ENCODE assay signal across 8 cellular contexts in genomic region chr12:132907789-132908144, GRCh38. TPM values are rescaled to one million over a fixed set of nuclear protein-coding genes. Genes with fewer than 3 reads are reported as not detected.
DNase-seq lines count a peak whose midpoint lies in the region; FAIRE-seq and TF ChIP-seq lines count a peak whose summit lies in the region.
"Not testable (repeated sequence)": the region's sequence is repeated elsewhere in the genome, so short reads cannot be mapped to it uniquely, and the experiment has no call there.

No MANE protein-coding gene starts in this region.

- not testable (repeated sequence) for H3K27me3 Mint-ChIP-seq in activated CD4-positive, alpha-beta memory T cell treated with anti-CD3 and anti-CD28 coated beads for 36 hours; neural progenitor cell (ENCODE audit: insufficient read depth, low read depth)

- POLR2A ChIA-PET in activated CD4-positive, alpha-beta memory T cell treated with anti-CD3 and anti-CD28 coated beads for 36 hours (lab: Charles Lee), result not testable (repeated sequence)

- H3K4me1 Mint-ChIP-seq in activated CD4-positive, alpha-beta memory T cell treated with anti-CD3 and anti-CD28 coated beads for 36 hours (ENCODE audit: low read depth), result peaks cover 17% of the 10 kb centered on the region
- H3K4me1 Mint-ChIP-seq in neural progenitor cell, result not testable (repeated sequence)

- not testable (repeated sequence) for H3K36me3 ChIP-seq in BE2C; HUES64 (ENCODE audit: insufficient read depth, low read length); brain microvascular endothelial cell (replicated peaks); esophagus squamous epithelium; kidney (ENCODE audit: control insufficient read depth in 1 of 2, insufficient read depth in 2 of 2, low read length in 2 of 2); neural progenitor cell
- peaks cover 0 to 10% (median 0%) of the 10 kb centered on the region in 4 donors for H3K36me3 ChIP-seq in stomach

- 39% methylated on average over 19 of the region's 23 CpGs for WGBS in HUES64
- 3 to 5% methylated on average over 8 to 10 of the region's 23 CpGs for WGBS in esophagus squamous epithelium, 2 donors
- 5 to 12% (median 9%) methylated on average over 12 to 23 of the region's 23 CpGs for WGBS in stomach, 5 donors

- not testable (repeated sequence) for H3K27me3 ChIP-seq in BE2C; brain microvascular endothelial cell (replicated peaks)
- H3K27me3 ChIP-seq in HUES64 (ENCODE audit: insufficient read depth, low read length) (peaks cover 24% of the 10 kb centered on the region), esophagus squamous epithelium (peaks cover 0 to 25% (median 0%) of the 10 kb centered on the region in 4 donors), neural progenitor cell (peaks cover 37% of the 10 kb centered on the region), stomach (peaks cover 0 to 29% (median 5%) of the 10 kb centered on the region in 3 donors)

- H3K27ac ChIP-seq in HUES64 (ENCODE audit: low read depth, low read length); neural progenitor cell: not testable (repeated sequence)
- peak overlapping the region; percentile 33 for H3K27ac ChIP-seq in brain microvascular endothelial cell
- H3K27ac ChIP-seq in esophagus squamous epithelium, result peak overlapping the region; percentile 58 to 88 (median 76)
- peak overlapping the region in 1 of 2 donors; percentile 69 for H3K27ac ChIP-seq in kidney (ENCODE audit: low read depth in 2 of 2, low read length in 2 of 2)
- H3K27ac ChIP-seq in stomach, result peak overlapping the region; percentile 12 to 87 (median 84)

- TF ChIP-seq EP300 in stomach (IDR thresholded peaks at IDR 0.05), result not testable (repeated sequence)

- H3F3A ChIP-seq in neural progenitor cell (ENCODE audit: low read depth), result peaks cover 24% of the 10 kb centered on the region

- not testable (repeated sequence) for H3K9me3 ChIP-seq in BE2C; neural progenitor cell (ENCODE audit: low read depth)
- H3K9me3 ChIP-seq in HUES64 (ENCODE audit: insufficient read depth, low read depth, low read length), result peaks cover 12% of the 10 kb centered on the region; the same call in 1 of the 2 replicates
- peaks cover 0 to 62% (median 34%) of the 10 kb centered on the region in 3 donors for H3K9me3 ChIP-seq in esophagus squamous epithelium
- H3K9me3 ChIP-seq in kidney (ENCODE audit: control insufficient read depth in 1 of 2, low read length in 2 of 2), result peaks cover 4 to 10% of the 10 kb centered on the region in 2 donors
- H3K9me3 ChIP-seq in stomach, result peaks cover 9 to 96% (median 69%) of the 10 kb centered on the region in 4 donors

- intact Hi-C loops in activated CD4-positive, alpha-beta memory T cell treated with anti-CD3 and anti-CD28 coated beads for 36 hours (cut with micrococcal nuclease), result loop anchor here (1.0 to 2.0 kb wide), 9 partner anchors 20 to 223 kb away; partner anchors contain the start of genes ANKLE2, CHFR, GOLGA3 and POLE
- intact Hi-C loops in esophagus squamous epithelium (cut with DNase I); kidney (cut with DNase I); stomach (cut with DNase I; ENCODE audit: low total_unique reads): not testable (repeated sequence)

- TF ChIP-seq POLR2A in esophagus squamous epithelium (IDR thresholded peaks at IDR 0.05); stomach (IDR thresholded peaks at IDR 0.05): not testable (repeated sequence)

- H3K4me2 ChIP-seq in neural progenitor cell, result peak overlapping the region; percentile 86

- H2AFZ ChIP-seq in neural progenitor cell (replicated peaks), result peak overlapping the region; percentile 91

- H3K4me1 ChIP-seq in BE2C; HUES64 (ENCODE audit: insufficient read depth, low read length); kidney (ENCODE audit: control insufficient read depth in 1 of 2, insufficient read depth in 1 of 2, low read depth in 1 of 2, low read length in 2 of 2); neural progenitor cell: not testable (repeated sequence)
- H3K4me1 ChIP-seq in esophagus squamous epithelium (peaks cover 0 to 22% (median 6%) of the 10 kb centered on the region in 3 donors), stomach (peaks cover 4 to 29% (median 22%) of the 10 kb centered on the region in 4 donors)

- CTCF ChIA-PET in activated CD4-positive, alpha-beta memory T cell treated with anti-CD3 and anti-CD28 coated beads for 36 hours (lab: Charles Lee), result not testable (repeated sequence)

- peaks cover 18% of the 10 kb centered on the region for H3K9me3 Mint-ChIP-seq in activated CD4-positive, alpha-beta memory T cell treated with anti-CD3 and anti-CD28 coated beads for 36 hours
- peaks cover 53% of the 10 kb centered on the region for H3K9me3 Mint-ChIP-seq in neural progenitor cell

- H3K79me2 ChIP-seq in neural progenitor cell (ENCODE audit: low read depth), result not testable (repeated sequence)

- peak overlapping the region; percentile 52; the same call in 1 of the 2 replicates for H3K9ac ChIP-seq in HUES64 (ENCODE audit: low read depth, low read length)
- peak overlapping the region in 1 of 2 donors; percentile 3 for H3K9ac ChIP-seq in kidney (ENCODE audit: low read length in 2 of 2)
- not testable (repeated sequence) for H3K9ac ChIP-seq in neural progenitor cell

- H3K36me3 Mint-ChIP-seq in activated CD4-positive, alpha-beta memory T cell treated with anti-CD3 and anti-CD28 coated beads for 36 hours, result not testable (repeated sequence)
- peaks cover 14% of the 10 kb centered on the region for H3K36me3 Mint-ChIP-seq in neural progenitor cell

- not testable (repeated sequence) for FAIRE-seq in kidney (lab: Jason Lieb, UNC)

- not testable (repeated sequence) for DNase-seq in BE2C; activated CD4-positive, alpha-beta memory T cell treated with anti-CD3 and anti-CD28 coated beads for 36 hours; brain microvascular endothelial cell; esophagus squamous epithelium (lab: John Stamatoyannopoulos, UW); kidney; neural progenitor cell (ENCODE audit: low spot score); stomach

- not testable (repeated sequence) for H4K20me1 ChIP-seq in neural progenitor cell (ENCODE audit: low read depth)

- not testable (repeated sequence) for TF ChIP-seq CTCF in BE2C (IDR thresholded peaks at IDR 0.05; ENCODE audit: low read depth, low read length); brain microvascular endothelial cell (IDR thresholded peaks at IDR 0.05; ENCODE audit: low read depth, low read length, missing control alignments); esophagus squamous epithelium (IDR thresholded peaks at IDR 0.05); kidney (IDR thresholded peaks at IDR 0.05; ENCODE audit: borderline replicate concordance, extremely low read depth, insufficient read depth); neural progenitor cell (IDR thresholded peaks at IDR 0.05); stomach (IDR thresholded peaks at IDR 0.05)

- H3K4me3 Mint-ChIP-seq in activated CD4-positive, alpha-beta memory T cell treated with anti-CD3 and anti-CD28 coated beads for 36 hours, result peak overlapping the region; percentile 86
- peak overlapping the region; percentile 95 for H3K4me3 Mint-ChIP-seq in neural progenitor cell

- in situ Hi-C loops in brain microvascular endothelial cell (cut with HindIII; ENCODE audit: low pct_ligation_motif_present, low sequenced_read_pairs), result not testable (repeated sequence)

- peak overlapping the region; percentile 52 for H3K27ac Mint-ChIP-seq in activated CD4-positive, alpha-beta memory T cell treated with anti-CD3 and anti-CD28 coated beads for 36 hours
- H3K27ac Mint-ChIP-seq in neural progenitor cell, result not testable (repeated sequence)

- peak overlapping the region; percentile 38 for H3K4me3 ChIP-seq in BE2C (ENCODE audit: low read depth, low read length)
- peak overlapping the region; percentile 66 for H3K4me3 ChIP-seq in HUES64 (ENCODE audit: low read length)
- peak overlapping the region; percentile 68 for H3K4me3 ChIP-seq in brain microvascular endothelial cell (ENCODE audit: low read depth, low read length)
- peak overlapping the region; percentile 31 to 78 (median 58) for H3K4me3 ChIP-seq in esophagus squamous epithelium
- H3K4me3 ChIP-seq in kidney (ENCODE audit: low read length in 2 of 2), result peak overlapping the region; percentile 62 to 75
- peak overlapping the region; percentile 99 for H3K4me3 ChIP-seq in neural progenitor cell
- H3K4me3 ChIP-seq in stomach, result peak overlapping the region; percentile 51 to 65 (median 60)

RNA-seq across cellular contexts. Expression of gene CHFR, which starts 20.4 kb away (rescaled TPM):
- polyA plus RNA-seq in BE2C (2012; ENCODE audit: insufficient read depth, insufficient read length, low read depth), result 67.5 TPM
- 28.7 TPM for polyA plus RNA-seq in HUES64 (2013, experiment 1 of 2)
- polyA plus RNA-seq in HUES64 (2013, experiment 2 of 2), result 29.5 TPM
- total RNA-seq in activated CD4-positive, alpha-beta memory T cell treated with anti-CD3 and anti-CD28 coated beads for 36 hours, result 10 to 100 TPM; 41.2 to 42.9 TPM
- total RNA-seq in esophagus squamous epithelium, result 10 to 100 TPM; 19.0 to 37.9 (median 35.8) TPM
- 37.3 TPM for total RNA-seq in kidney
- polyA plus RNA-seq in kidney (ENCODE audit: insufficient read depth, low read depth, low replicate concordance), result 8.3 TPM
- total RNA-seq in neural progenitor cell (ENCODE audit: low replicate concordance), result 25.6 and 36.1 TPM in 2 replicates
- 100 to 1,000 TPM in 1 of 5 donors, 10 to 100 TPM in 4; 48.7 to 107 (median 73.3) TPM for total RNA-seq in stomach
- 10 to 100 TPM; 14.7 to 20.8 (median 15.4) TPM for polyA plus RNA-seq in stomach

RNA-seq across cellular contexts. Expression of gene ZNF605, which starts 48.3 kb away (rescaled TPM):
- 8.7 TPM for polyA plus RNA-seq in BE2C (2012; ENCODE audit: insufficient read depth, insufficient read length, low read depth)
- polyA plus RNA-seq in HUES64 (2013, experiment 1 of 2), result 6.0 TPM
- polyA plus RNA-seq in HUES64 (2013, experiment 2 of 2), result 5.6 TPM
- total RNA-seq in activated CD4-positive, alpha-beta memory T cell treated with anti-CD3 and anti-CD28 coated beads for 36 hours, result 1 to 10 TPM; 4.6 to 5.3 TPM
- total RNA-seq in esophagus squamous epithelium, result 10 to 100 TPM in 1 of 4 donors, 1 to 10 TPM in 3; 3.2 to 10.1 (median 5.1) TPM
- total RNA-seq in kidney, result 15.2 TPM
- 5.0 TPM for polyA plus RNA-seq in kidney (ENCODE audit: insufficient read depth, low read depth, low replicate concordance)
- 19.2 and 28.8 TPM in 2 replicates for total RNA-seq in neural progenitor cell (ENCODE audit: low replicate concordance)
- 10 to 100 TPM in 2 of 5 donors, 1 to 10 TPM in 2, under 1 TPM in 1; 0.58 to 16.9 (median 8.2) TPM for total RNA-seq in stomach
- 1 to 10 TPM in 2 of 3 donors, under 1 TPM in 1; 0.92 to 2.5 (median 2.2) TPM for polyA plus RNA-seq in stomach

Comparison
In these comparisons a context has a peak if more than half of its experiments do, and no peak if none do; other contexts are left out.
1. H3K4me3 ChIP-seq: peak in every context shown above with its lines; median percentile 99 in neural progenitor cell; 68 in kidney; 68 in brain microvascular endothelial cell; 66 in HUES64; 60 in stomach; 58 in esophagus squamous epithelium; 38 in BE2C.